9 cellular contexts compared by ENCODE assay signal in genomic region chr1:159921251-159921650, GRCh38. TPM values are rescaled to one million over a fixed set of nuclear protein-coding genes. Genes with fewer than 3 reads are reported as not detected.
DNase-seq lines count a peak whose midpoint lies in the region; ATAC-seq and TF ChIP-seq lines count a peak whose summit lies in the region.
"Had no signal": no experiment of that assay in that cellular context is flagged by ENCODE, and none has a peak within 500 bp of the region (broad histone marks: within the 10 kb centered on the region; RNA-seq: fewer than 3 reads in every experiment).

No MANE protein-coding gene starts in this region.

- CTCF ChIA-PET in CD4-positive, alpha-beta T cell (lab: Charles Lee): interaction anchor here (1.0 to 1.1 kb wide), 2 partner anchors 16 to 141 kb away, joined by 4 to 5 read pairs; partner anchors contain the start of gene DUSP23

- H3K27me3 Mint-ChIP-seq in CD4-positive, alpha-beta T cell: no peaks in the 10 kb centered on the region

- no peak overlapping the region for H3K4me3 ChIP-seq in fibroblast of villous mesenchyme (ENCODE audit: low read depth, low read length)

- no peak for TF ChIP-seq CTCF in CD4-positive, alpha-beta T cell (IDR thresholded peaks at IDR 0.05)
- TF ChIP-seq CTCF in GM20000 (IDR thresholded peaks at IDR 0.05; ENCODE audit: extremely low read depth, missing control alignments) (no peak), fibroblast of villous mesenchyme (IDR thresholded peaks at IDR 0.05; ENCODE audit: insufficient read depth, low read depth, low read length) (no peak)

- no peak for DNase-seq in CD4-positive, alpha-beta T cell
- DNase-seq in GM20000 (ENCODE audit: low spot score): peak; percentile 60
- peak; percentile 28 for DNase-seq in LHCN-M2 (ENCODE audit: low read depth)
- peak; percentile 56 for DNase-seq in fibroblast of villous mesenchyme (ENCODE audit: low read depth)
- no peak for DNase-seq in hypothalamus (lab: John Stamatoyannopoulos, UW)
- no peak for DNase-seq in kidney tubule cell (ENCODE audit: low spot score)

- ATAC-seq in CD4-positive, alpha-beta T cell (ENCODE audit: poor library complexity): no peak
- no peak for ATAC-seq in GM21360 (IDR thresholded peaks at IDR 0.05; ENCODE audit: unreplicated experiment)
- no peak for ATAC-seq in HG03108 (IDR thresholded peaks at IDR 0.05; ENCODE audit: unreplicated experiment)

- no peaks in the 10 kb centered on the region for H3K9me3 ChIP-seq in CD4-positive, alpha-beta T cell (ENCODE audit: control insufficient read depth, low read length)

- H3K4me1 Mint-ChIP-seq in CD4-positive, alpha-beta T cell (ENCODE audit: low read depth): peaks cover 54% of the 10 kb centered on the region

- no peaks in the 10 kb centered on the region for H3K9me3 Mint-ChIP-seq in CD4-positive, alpha-beta T cell
- H3K9me3 Mint-ChIP-seq: brain had no signal

- POLR2A ChIA-PET in CD4-positive, alpha-beta T cell (lab: Charles Lee): interaction anchor here (1.0 to 2.8 kb wide), 2 partner anchors 25 to 140 kb away, joined by 4 to 13 read pairs; partner anchors contain the start of genes DUSP23 and IGSF9

- H3K27ac Mint-ChIP-seq in CD4-positive, alpha-beta T cell: peak overlapping the region; percentile 94

- no peaks in the 10 kb centered on the region for H3K27me3 ChIP-seq in CD4-positive, alpha-beta T cell (ENCODE audit: control insufficient read depth, insufficient read depth, low read length)

- H3K36me3 Mint-ChIP-seq in CD4-positive, alpha-beta T cell (ENCODE audit: low read depth): peaks cover 81% of the 10 kb centered on the region

- peak overlapping the region; percentile 99 for H3K27ac ChIP-seq in CD4-positive, alpha-beta T cell (ENCODE audit: low read depth, low read length)

- peak overlapping the region; percentile 94 for H3K4me3 Mint-ChIP-seq in CD4-positive, alpha-beta T cell

- intact Hi-C loops in CD4-positive, alpha-beta T cell (cut with DNase I, micrococcal nuclease): loop anchor here (10.0 kb wide), 2 partner anchors 66 to 364 kb away; partner anchors contain the start of gene PEX19 (in 1 of the 2)

RNA-seq across cellular contexts. Expression of gene TAGLN2, which starts 4.1 kb away (rescaled TPM):
- 100 to 1,000 TPM; 301 to 311 TPM for total RNA-seq in CD4-positive, alpha-beta T cell
- total RNA-seq in LHCN-M2 (2014; rRNA removed) (294 and 366 TPM in 2 replicates), fibroblast of villous mesenchyme (167 and 277 TPM in 2 replicates)
- polyA plus RNA-seq in LHCN-M2 (2012): 732 TPM

RNA-seq across cellular contexts. Expression of gene CFAP45, which starts 21.3 kb away (rescaled TPM):
- total RNA-seq in CD4-positive, alpha-beta T cell: 1 to 10 TPM; 8.4 to 9.0 TPM
- 0.34 and 1.2 TPM in 2 replicates for total RNA-seq in LHCN-M2 (2014; rRNA removed)
- 0.29 TPM for polyA plus RNA-seq in LHCN-M2 (2012)
- 0.32 and 0.43 TPM in 2 replicates for total RNA-seq in fibroblast of villous mesenchyme

RNA-seq across cellular contexts. Expression of gene IGSF9, which starts 24.2 kb away (rescaled TPM):
- total RNA-seq in CD4-positive, alpha-beta T cell: not detected
- total RNA-seq in LHCN-M2 (2014; rRNA removed) (not detected in 2 replicates), fibroblast of villous mesenchyme (not detected in 2 replicates)
- polyA plus RNA-seq in LHCN-M2 (2012): not detected

RNA-seq across cellular contexts. Expression of gene SLAMF9, which starts 32.8 kb away (rescaled TPM):
- not detected for total RNA-seq in CD4-positive, alpha-beta T cell
- not detected in 2 replicates for total RNA-seq in LHCN-M2 (2014; rRNA removed)
- 0.10 TPM for polyA plus RNA-seq in LHCN-M2 (2012)
- total RNA-seq in fibroblast of villous mesenchyme: not detected in 2 replicates

RNA-seq across cellular contexts. Expression of gene VSIG8, which starts 58.8 kb away (rescaled TPM):
- total RNA-seq in CD4-positive, alpha-beta T cell: not detected
- total RNA-seq in LHCN-M2 (2014; rRNA removed): not detected in 2 replicates
- polyA plus RNA-seq in LHCN-M2 (2012): not detected
- under 0.01 TPM in 1 of 2 replicates, not detected in the other for total RNA-seq in fibroblast of villous mesenchyme

Comparison
In these comparisons a context has a peak if more than half of its experiments do, and no peak if none do; other contexts are left out.
1. DNase-seq: peak in GM20000 (single experiment), LHCN-M2 (single experiment) and fibroblast of villous mesenchyme (single experiment); none in CD4-positive, alpha-beta T cell (0 of 10), hypothalamus (0 of 51) and kidney tubule cell (single experiment).